ENCODE assay signal across 8 cellular contexts in the genomic region with DNA sequence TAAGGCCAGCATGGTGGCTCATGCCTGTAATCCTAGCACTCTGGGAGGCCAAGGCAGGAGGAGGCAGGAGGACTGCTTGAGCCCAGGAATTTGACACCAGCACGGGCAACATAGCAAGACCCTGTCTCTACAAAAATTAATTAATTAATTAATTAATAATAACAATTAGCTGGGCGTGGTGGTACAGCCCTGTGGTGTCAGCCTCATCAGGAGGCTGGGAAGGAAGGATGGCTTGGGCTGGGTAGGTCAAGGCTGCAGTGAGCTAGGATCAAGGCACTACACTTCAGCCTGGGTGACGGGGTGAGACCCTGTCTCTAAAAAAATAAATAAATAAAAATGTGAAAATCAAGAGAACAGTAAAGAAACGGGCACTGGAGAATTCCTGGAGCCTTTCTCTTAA. TPM values are rescaled to one million over a fixed set of nuclear protein-coding genes. Genes with fewer than 3 reads are reported as not detected.
DNase-seq lines count a peak whose midpoint lies in the region; ATAC-seq and TF ChIP-seq lines count a peak whose summit lies in the region.

No MANE protein-coding gene starts in this region.

- WGBS in mammary epithelial cell (ENCODE audit: low coverage, missing lambda C conversion rate): 20% methylated on average over 4 of the region's 4 CpGs
- 38 to 53% methylated on average over 4 of the region's 4 CpGs for WGBS in lower leg skin, 2 donors

- BruUV-seq in mammary epithelial cell (replicated peaks; lab: Mats Ljungman, UMichigan): no TSS peak

- H3K9me3 Mint-ChIP-seq in stimulated activated naive CD8-positive, alpha-beta T cell treated with anti-CD3 and anti-CD28 coated beads, Interleukin-15, Interleukin-2, amounts not matched to agents 100 ng/mL and 50 ng/mL, for 24 hours: no peaks in the 10 kb centered on the region

- H3K9me3 ChIP-seq in mammary epithelial cell (replicated peaks; ENCODE audit: insufficient read depth, low read length) (peaks cover 7% of the 10 kb centered on the region), muscle layer of duodenum (ENCODE audit: control insufficient read depth in 1 of 2, low read length in 2 of 2) (no peaks in the 10 kb centered on the region)

- H3K27me3 ChIP-seq in mammary epithelial cell (ENCODE audit: insufficient read depth, low read length): no peaks in the 10 kb centered on the region
- H3K27me3 ChIP-seq in muscle layer of duodenum (ENCODE audit: low read depth, low read length): no peaks in the 10 kb centered on the region

- DNase-seq in stimulated activated naive CD8-positive, alpha-beta T cell treated with anti-CD3 and anti-CD28 coated beads, Interleukin-15, Interleukin-2, amounts not matched to agents 100 U/mL and 50 U/mL, for 24 hours: no peak
- DNase-seq in mammary epithelial cell (no peak), KBM-7 (no peak), lower leg skin (ENCODE audit: low spot score in 2 of 2) (no peak)
- no peak for DNase-seq in activated CD8-positive, alpha-beta memory T cell treated with anti-CD3 and anti-CD28 coated beads, Interleukin-2, amount 50 U/mL, for 4 hours

- no peaks in the 10 kb centered on the region for H3K36me3 ChIP-seq in mammary epithelial cell (ENCODE audit: insufficient read depth, low read length)
- peaks cover 3 to 7% of the 10 kb centered on the region in 2 donors for H3K36me3 ChIP-seq in muscle layer of duodenum (ENCODE audit: control insufficient read depth in 1 of 2, insufficient read depth in 2 of 2, low read length in 2 of 2)

- dilution Hi-C loops in mammary epithelial cell (cut with HindIII; ENCODE audit: low sequenced_read_pairs): no loop called here

- peak overlapping the region; percentile 91 for H3K4me3 Mint-ChIP-seq in stimulated activated naive CD8-positive, alpha-beta T cell treated with anti-CD3 and anti-CD28 coated beads, Interleukin-15, Interleukin-2, amounts not matched to agents 100 ng/mL and 50 ng/mL, for 24 hours

- H3K27ac Mint-ChIP-seq in stimulated activated naive CD8-positive, alpha-beta T cell treated with anti-CD3 and anti-CD28 coated beads, Interleukin-15, Interleukin-2, amounts not matched to agents 100 ng/mL and 50 ng/mL, for 24 hours: peak overlapping the region; percentile 92

- H2AFZ ChIP-seq in mammary epithelial cell (ENCODE audit: low read depth, low read length): no peak overlapping the region

- ATAC-seq in stimulated activated naive CD8-positive, alpha-beta T cell treated with anti-CD3 and anti-CD28 coated beads, Interleukin-15, Interleukin-2, amounts not matched to agents 100 U/mL and 50 U/mL, for 24 hours: no peak
- ATAC-seq in GM21619 (IDR thresholded peaks at IDR 0.05; ENCODE audit: unreplicated experiment): no peak

- H3K27ac ChIP-seq in mammary epithelial cell (ENCODE audit: insufficient read depth, low read depth, low read length) (peak overlapping the region; percentile 87), muscle layer of duodenum (ENCODE audit: low read length) (peak overlapping the region; percentile 92)

- H3K4me3 ChIP-seq in mammary epithelial cell (replicated peaks in 1 of 3; ENCODE audit: insufficient read depth in 1 of 3, low read depth in 2 of 3, low read length in 3 of 3): peak overlapping the region; percentile 88 to 99 (median 98)
- peak overlapping the region; percentile 80 to 93 for H3K4me3 ChIP-seq in muscle layer of duodenum (ENCODE audit: low read depth in 1 of 2, low read length in 2 of 2)
- H3K4me3 ChIP-seq in lower leg skin (ENCODE audit: low read depth, poor library complexity, severe bottlenecking): no peak overlapping the region

- TF ChIP-seq POLR2A in lower leg skin (IDR thresholded peaks at IDR 0.05): no peak

- H3K27me3 Mint-ChIP-seq in stimulated activated naive CD8-positive, alpha-beta T cell treated with anti-CD3 and anti-CD28 coated beads, Interleukin-15, Interleukin-2, amounts not matched to agents 100 ng/mL and 50 ng/mL, for 24 hours: no peaks in the 10 kb centered on the region

- intact Hi-C loops in mammary epithelial cell (cut with micrococcal nuclease): loop anchor here (5.0 kb wide), 1 partner anchor 82 kb away; no protein-coding TSS in a partner anchor
- intact Hi-C loops in lower leg skin (cut with DNase I; ENCODE audit: low total_unique reads): no loop called here

- peaks cover 3% of the 10 kb centered on the region for H3K4me1 ChIP-seq in mammary epithelial cell (ENCODE audit: insufficient read depth, low read length)
- H3K4me1 ChIP-seq in muscle layer of duodenum (ENCODE audit: control insufficient read depth in 1 of 2, insufficient read depth in 2 of 2, low read length in 2 of 2): peaks cover 3 to 5% of the 10 kb centered on the region in 2 donors

- H3K4me1 Mint-ChIP-seq in stimulated activated naive CD8-positive, alpha-beta T cell treated with anti-CD3 and anti-CD28 coated beads, Interleukin-15, Interleukin-2, amounts not matched to agents 100 ng/mL and 50 ng/mL, for 24 hours (ENCODE audit: low read depth): peaks cover 25% of the 10 kb centered on the region

- CTCF ChIA-PET in mammary epithelial cell (lab: Charles Lee; ENCODE audit: low non-redundant PET): no interaction called here

- H3K79me2 ChIP-seq in mammary epithelial cell (ENCODE audit: insufficient read depth, low read length): peaks cover 52% of the 10 kb centered on the region

- H3K4me2 ChIP-seq in mammary epithelial cell (ENCODE audit: insufficient read depth, low read depth, low read length): peak overlapping the region; percentile 98

- H3K36me3 Mint-ChIP-seq in stimulated activated naive CD8-positive, alpha-beta T cell treated with anti-CD3 and anti-CD28 coated beads, Interleukin-15, Interleukin-2, amounts not matched to agents 100 ng/mL and 50 ng/mL, for 24 hours (ENCODE audit: low read depth): peaks cover 7% of the 10 kb centered on the region

- H4K20me1 ChIP-seq in mammary epithelial cell (ENCODE audit: insufficient read depth, low read length): no peaks in the 10 kb centered on the region

- H3K9ac ChIP-seq in mammary epithelial cell (ENCODE audit: insufficient read depth, low read length): peak overlapping the region; percentile 95

- TF ChIP-seq CTCF in mammary epithelial cell (conservative IDR thresholded peaks at IDR 0.05 in 1 of 2, IDR thresholded peaks at IDR 0.05 in 1 of 2; ENCODE audit: extremely low read depth in 1 of 2, insufficient read depth in 1 of 2, low read depth in 1 of 2, low read length in 2 of 2) (no peak), lower leg skin (IDR thresholded peaks at IDR 0.05) (no peak)

- in situ Hi-C loops in mammary epithelial cell (cut with MboI; ENCODE audit: low sequenced_read_pairs in 2 of 2) (no loop called here), KBM-7 (cut with MboI; ENCODE audit: low pct_unique_long_range_greater_than_20kb, low sequenced_read_pairs) (no loop called here)

RNA-seq across cellular contexts. Expression of gene ARFGAP3, which starts 1.3 kb away (rescaled TPM):
- total RNA-seq in mammary epithelial cell (10 to 100 TPM; 46.5 to 60.8 TPM), lower leg skin (10 to 100 TPM; 22.9 to 47.2 (median 31.2) TPM)
- polyA plus RNA-seq in mammary epithelial cell: 24.9 TPM
- 10.3 TPM for polyA minus RNA-seq in mammary epithelial cell
